ENCODE assay signal across 15 cellular contexts in genomic region chr9:89617978-89618377, GRCh38.
"Had no signal": no experiment of that assay in that cellular context is flagged by ENCODE, and none has a peak within 500 bp of the region (broad histone marks: within the 10 kb centered on the region; RNA-seq: fewer than 3 reads in every experiment).

No MANE protein-coding gene starts in this region.

- H3K27me3 ChIP-seq: adrenal gland, gastroesophageal sphincter, ovary had no signal

- FAIRE-seq: TTC549 had no signal

- DNase-seq: activated B cell treated with CpG ODN at 0.5 μM for 24 hours; activated CD4-positive, alpha-beta T cell treated with anti-CD3 and anti-CD28 coated beads, Interleukin-2, amount 50 U/mL, for 1 hour; activated naive CD4-positive, alpha-beta T cell treated with anti-CD3 and anti-CD28 coated beads, Interleukin-2, amount 50 U/mL, for 16 hours; adrenal gland; caudate nucleus; effector CD8-positive, alpha-beta T cell; kidney glomerular epithelial cell; mesenchymal stem cell; ovary; T-helper 2 cell; tibial artery had no signal

- H3K36me3 ChIP-seq: adrenal gland, gastroesophageal sphincter, ovary, tibial artery had no signal

- H3K4me3 ChIP-seq: adrenal gland, coronary artery, gastroesophageal sphincter, ovary, skin epidermis, tibial artery had no signal

- ATAC-seq: gastroesophageal sphincter had no signal

- H3K4me1 ChIP-seq: tibial artery had no signal

- H3K9me3 ChIP-seq: adrenal gland, gastroesophageal sphincter, ovary, tibial artery had no signal

- H3K27ac ChIP-seq: adrenal gland, coronary artery, ovary, skin epidermis, tibial artery had no signal
